In genomic region chr17:27332485-27333409, GRCh38 we compare ENCODE assay signal across 1 cellular context.
A peak's percentile ranks its signal among the peaks of the same experiment; 100 is the strongest.
TF ChIP-seq lines count a peak whose summit lies in the region.

No MANE protein-coding gene starts in this region.

TF ChIP-seq in HepG2, 621 proteins besides CTCF, POLR2A, EP300 and RAD21 (continued from another document and continues in another):
- TF ChIP-seq GPBP1L1 (CRISPR knock-in tag; IDR thresholded peaks at IDR 0.05) (no peak), PRDM15 (CRISPR knock-in tag; IDR thresholded peaks at IDR 0.05) (peak; percentile 65), TMF1 (CRISPR knock-in tag; IDR thresholded peaks at IDR 0.05; ENCODE audit: low read depth) (no peak), ETV6 (CRISPR knock-in tag; conservative IDR thresholded peaks at IDR 0.05) (peak; percentile 37; the same call in 1 of the 2 replicates), CBFB (CRISPR knock-in tag; IDR thresholded peaks at IDR 0.05) (peak; percentile 64; the same call in 1 of the 2 replicates), REPIN1 (CRISPR knock-in tag; IDR thresholded peaks at IDR 0.05; ENCODE audit: borderline replicate concordance, low read depth) (peak; percentile 87), MLLT10 (CRISPR knock-in tag; IDR thresholded peaks at IDR 0.05) (no peak), IRF1 (CRISPR knock-in tag; IDR thresholded peaks at IDR 0.05; ENCODE audit: low read depth) (no peak), KDM6A (CRISPR knock-in tag; IDR thresholded peaks at IDR 0.05; ENCODE audit: low read depth) (no peak), IRF2 (CRISPR knock-in tag; IDR thresholded peaks at IDR 0.05) (peak; percentile 55), ATF4 (CRISPR knock-in tag; IDR thresholded peaks at IDR 0.05) (peak in 1 of 2 experiments; percentile 40; a peak in 1 of 4 replicates), RARA (CRISPR knock-in tag; IDR thresholded peaks at IDR 0.05) (peak; percentile 94), ATF3 (CRISPR knock-in tag; IDR thresholded peaks at IDR 0.05) (peak; percentile 98), ZNF550 (CRISPR knock-in tag; IDR thresholded peaks at IDR 0.05; ENCODE audit: borderline replicate concordance) (no peak), CHD2 (IDR thresholded peaks at IDR 0.05; ENCODE audit: low read depth, low read length) (0 out of 2 replicates have a peak, but pooled peaks have one; percentile 8), DRAP1 (CRISPR knock-in tag; IDR thresholded peaks at IDR 0.05) (peak; percentile 24; the same call in 1 of the 2 replicates), SOX6 (IDR thresholded peaks at IDR 0.05) (no peak), SOX6 (CRISPR knock-in tag; IDR thresholded peaks at IDR 0.05) (peak; percentile 89), ZNF567 (CRISPR knock-in tag; IDR thresholded peaks at IDR 0.05; ENCODE audit: borderline replicate concordance) (peak; percentile 62; the same call in 1 of the 2 replicates), HIVEP1 (CRISPR knock-in tag; IDR thresholded peaks at IDR 0.05) (peak; percentile 94), HMG20A (CRISPR knock-in tag; IDR thresholded peaks at IDR 0.05; ENCODE audit: borderline replicate concordance) (no peak), ZNF609 (CRISPR knock-in tag; IDR thresholded peaks at IDR 0.05; ENCODE audit: borderline replicate concordance) (peak; percentile 78; the same call in 1 of the 2 replicates), ZNF605 (CRISPR knock-in tag; IDR thresholded peaks at IDR 0.05) (peak; percentile 76; the same call in 1 of the 2 replicates), FOXP1 (IDR thresholded peaks at IDR 0.05) (no peak), FOXP1 (CRISPR knock-in tag; IDR thresholded peaks at IDR 0.05) (no peak; the same call in none of the 2 replicates), KAT8 (CRISPR knock-in tag; IDR thresholded peaks at IDR 0.05) (peak; percentile 70), PITX1 (CRISPR knock-in tag; IDR thresholded peaks at IDR 0.05) (peak; percentile 79; the same call in 1 of the 2 replicates), AGO2 (optimal IDR thresholded peaks at IDR 0.05; ENCODE audit: low read depth, low read length) (no peak), ZNF687 (CRISPR knock-in tag; IDR thresholded peaks at IDR 0.05) (peak; percentile 91), ZNF737 (CRISPR knock-in tag; IDR thresholded peaks at IDR 0.05; ENCODE audit: borderline replicate concordance) (no peak), PHF5A (CRISPR knock-in tag; IDR thresholded peaks at IDR 0.05; ENCODE audit: low read depth, unreplicated experiment) (peak; percentile 26), ZNF770 (CRISPR knock-in tag; IDR thresholded peaks at IDR 0.05) (peak; percentile 78), ZSCAN22 (CRISPR knock-in tag; IDR thresholded peaks at IDR 0.05) (no peak), HINFP (CRISPR knock-in tag; IDR thresholded peaks at IDR 0.05; ENCODE audit: low read depth) (0 out of 2 replicates have a peak, but pooled peaks have one; percentile 13), TEAD3 (CRISPR knock-in tag; optimal IDR thresholded peaks at IDR 0.05; ENCODE audit: borderline replicate concordance) (peak; percentile 33), HNF1B (CRISPR knock-in tag; IDR thresholded peaks at IDR 0.05) (peak; percentile 91)
